Comparison of ENCODE assay signal across 10 cellular contexts in genomic region chr11:94183886-94184264, GRCh38. TPM values are rescaled to one million over a fixed set of nuclear protein-coding genes. Genes with fewer than 3 reads are reported as not detected.
DNase-seq lines count a peak whose midpoint lies in the region; ATAC-seq and TF ChIP-seq lines count a peak whose summit lies in the region.
"Had no signal": no experiment of that assay in that cellular context is flagged by ENCODE, and none has a peak within 500 bp of the region (broad histone marks: within the 10 kb centered on the region; RNA-seq: fewer than 3 reads in every experiment).

No MANE protein-coding gene starts in this region.

- intact Hi-C loops in naive thymus-derived CD4-positive, alpha-beta T cell (cut with micrococcal nuclease), result no loop called here

- no peak overlapping the region for H3K4me3 ChIP-seq in naive thymus-derived CD4-positive, alpha-beta T cell (ENCODE audit: low read length)

- peaks cover 0 to 3% (median 0%) of the 10 kb centered on the region in 7 donors for H3K4me1 Mint-ChIP-seq in naive thymus-derived CD4-positive, alpha-beta T cell

- DNase-seq in DMS 273 (lab: John Stamatoyannopoulos, UW; ENCODE audit: unreplicated experiment) (peak; percentile 62), DMS 273 treated with DMSO at 0.1 percent for 48 hours (lab: John Stamatoyannopoulos, UW) (no peak), SW 1271 (lab: John Stamatoyannopoulos, UW) (peak; percentile 35 to 64), erythroblast (lab: John Stamatoyannopoulos, UW) (peak; percentile 47 to 67)
- peak in 2 of 9 donors; percentile 5 to 30 for DNase-seq in naive thymus-derived CD4-positive, alpha-beta T cell

- H3K27ac Mint-ChIP-seq in naive thymus-derived CD4-positive, alpha-beta T cell, result no peak overlapping the region
- H3K27ac Mint-ChIP-seq: activated naive CD8-positive, alpha-beta T cell; stimulated activated naive CD8-positive, alpha-beta T cell treated with anti-CD3 and anti-CD28 coated beads, Interleukin-15, Interleukin-2, amounts not matched to agents 100 ng/mL and 50 ng/mL, for 24 hours had no signal

- CTCF ChIA-PET in naive thymus-derived CD4-positive, alpha-beta T cell (lab: Charles Lee), result interaction anchor here (0.7 kb wide), 1 partner anchor 9 kb away, joined by 3 read pairs; no protein-coding TSS in a partner anchor

- H3K36me3 ChIP-seq in naive thymus-derived CD4-positive, alpha-beta T cell (ENCODE audit: control insufficient read depth in 2 of 3, insufficient read depth in 3 of 3, low read length in 3 of 3), result peaks cover 0 to 22% (median 4%) of the 10 kb centered on the region in 3 experiments

- H3K4me1 ChIP-seq in naive thymus-derived CD4-positive, alpha-beta T cell (ENCODE audit: control insufficient read depth in 2 of 2, insufficient read depth in 2 of 2, low read length in 2 of 2), result no peaks in the 10 kb centered on the region

- no peak overlapping the region for H3K27ac ChIP-seq in naive thymus-derived CD4-positive, alpha-beta T cell (ENCODE audit: low read depth, low read length)

- no peak overlapping the region for H3K4me3 Mint-ChIP-seq in naive thymus-derived CD4-positive, alpha-beta T cell
- H3K4me3 Mint-ChIP-seq: activated naive CD8-positive, alpha-beta T cell; stimulated activated naive CD8-positive, alpha-beta T cell treated with anti-CD3 and anti-CD28 coated beads, Interleukin-15, Interleukin-2, amounts not matched to agents 100 ng/mL and 50 ng/mL, for 24 hours had no signal

- ATAC-seq in GM19463 (IDR thresholded peaks at IDR 0.05; ENCODE audit: unreplicated experiment), result peak; percentile 54
- ATAC-seq in HG03520 (IDR thresholded peaks at IDR 0.05; ENCODE audit: unreplicated experiment), result peak; percentile 75
- ATAC-seq in naive thymus-derived CD4-positive, alpha-beta T cell, result peak; percentile 61
- ATAC-seq in HG03196 (IDR thresholded peaks at IDR 0.05; ENCODE audit: unreplicated experiment), result no peak

- POLR2A ChIA-PET in naive thymus-derived CD4-positive, alpha-beta T cell (lab: Charles Lee), result no interaction called here

- H3K27me3 Mint-ChIP-seq in naive thymus-derived CD4-positive, alpha-beta T cell, result no peaks in the 10 kb centered on the region
- H3K27me3 Mint-ChIP-seq: activated naive CD8-positive, alpha-beta T cell; stimulated activated naive CD8-positive, alpha-beta T cell treated with anti-CD3 and anti-CD28 coated beads, Interleukin-15, Interleukin-2, amounts not matched to agents 100 ng/mL and 50 ng/mL, for 24 hours had no signal

- H3K36me3 Mint-ChIP-seq in naive thymus-derived CD4-positive, alpha-beta T cell, result peaks cover 6 to 37% (median 20%) of the 10 kb centered on the region in 5 donors

- peaks cover 0 to 5% (median 0%) of the 10 kb centered on the region in 11 donors for H3K9me3 Mint-ChIP-seq in naive thymus-derived CD4-positive, alpha-beta T cell

- H3K9me3 ChIP-seq in naive thymus-derived CD4-positive, alpha-beta T cell (ENCODE audit: control insufficient read depth in 2 of 3, low read length in 3 of 3), result no peaks in the 10 kb centered on the region

- no peaks in the 10 kb centered on the region for H3K27me3 ChIP-seq in naive thymus-derived CD4-positive, alpha-beta T cell (ENCODE audit: control insufficient read depth in 2 of 2, insufficient read depth in 2 of 2, low read length in 2 of 2)

- TF ChIP-seq POLR2A in erythroblast (IDR thresholded peaks at IDR 0.05; ENCODE audit: low read length), result no peak

RNA-seq across cellular contexts. Expression of gene PANX1, which starts 55.2 kb away (rescaled TPM):
- 10 to 100 TPM in 1 of 5 experiments, 1 to 10 TPM in 4; 5.6 to 14.8 (median 6.1) TPM for total RNA-seq in naive thymus-derived CD4-positive, alpha-beta T cell
- polyA plus RNA-seq in naive thymus-derived CD4-positive, alpha-beta T cell, result 1 to 10 TPM; 3.9 to 5.8 TPM
